Comparison of ENCODE assay signal across 26 cellular contexts in genomic region chr7:130344248-130344866, GRCh38. TPM values are rescaled to one million over a fixed set of nuclear protein-coding genes. Genes with fewer than 3 reads are reported as not detected.
A peak's percentile ranks its signal among the peaks of the same experiment; 100 is the strongest.
DNase-seq lines count a peak whose midpoint lies in the region; ATAC-seq and TF ChIP-seq lines count a peak whose summit lies in the region.
"Had no signal": no experiment of that assay in that cellular context is flagged by ENCODE, and none has a peak within 500 bp of the region (broad histone marks: within the 10 kb centered on the region; RNA-seq: fewer than 3 reads in every experiment).

A gene with protein sequence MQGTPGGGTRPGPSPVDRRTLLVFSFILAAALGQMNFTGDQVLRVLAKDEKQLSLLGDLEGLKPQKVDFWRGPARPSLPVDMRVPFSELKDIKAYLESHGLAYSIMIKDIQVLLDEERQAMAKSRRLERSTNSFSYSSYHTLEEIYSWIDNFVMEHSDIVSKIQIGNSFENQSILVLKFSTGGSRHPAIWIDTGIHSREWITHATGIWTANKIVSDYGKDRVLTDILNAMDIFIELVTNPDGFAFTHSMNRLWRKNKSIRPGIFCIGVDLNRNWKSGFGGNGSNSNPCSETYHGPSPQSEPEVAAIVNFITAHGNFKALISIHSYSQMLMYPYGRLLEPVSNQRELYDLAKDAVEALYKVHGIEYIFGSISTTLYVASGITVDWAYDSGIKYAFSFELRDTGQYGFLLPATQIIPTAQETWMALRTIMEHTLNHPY (plus strand): TSS chr7:130344816. CDS start chr7:130346486, 1,670 bp downstream.

- H3K4me3 ChIP-seq in endodermal cell (ENCODE audit: low read length) (peak within 1 kb of the TSS; percentile 8), neural cell (ENCODE audit: low read length) (peak within 1 kb of the TSS; percentile 23), testis (no peak within 1 kb of the TSS), coronary artery (no peak within 1 kb of the TSS)
- H3K4me3 ChIP-seq: lung, SJSA1, spleen, thyroid gland had no signal

- no peak for TF ChIP-seq POLR2A in testis (IDR thresholded peaks at IDR 0.05)

- no peak within 1 kb of the TSS for H3K4me3 Mint-ChIP-seq in endodermal cell
- H3K4me3 Mint-ChIP-seq: activated CD4-positive, alpha-beta T cell treated with anti-CD3 and anti-CD28 coated beads for 36 hours; activated T-cell treated with anti-CD3 and anti-CD28 coated beads, Interleukin-2, amount 50 U/mL, for 4 hours had no signal

- peak within 1 kb of the TSS; percentile 22 for H3K4me2 ChIP-seq in neural cell (ENCODE audit: low read length)

- WGBS in endodermal cell (ENCODE audit: insufficient coverage in 1 of 2, insufficient read length in 1 of 2), 2 experiments = 93 to 100% methylated on average over 5 of the region's 5 CpGs
- 88 to 92% methylated on average over 5 of the region's 5 CpGs for WGBS in testis, 2 donors

- H3K36me3 Mint-ChIP-seq in endodermal cell (ENCODE audit: low read depth) = no peaks in the 10 kb centered on the region

- no peaks in the 10 kb centered on the region for H3K79me2 ChIP-seq in neural cell (replicated peaks; ENCODE audit: insufficient read depth, low read length)

- H3K9me3 ChIP-seq in endodermal cell (ENCODE audit: control insufficient read depth, low read length) (no peaks in the 10 kb centered on the region), neural cell (ENCODE audit: low read length) (no peaks in the 10 kb centered on the region), testis (no peaks in the 10 kb centered on the region)
- H3K9me3 ChIP-seq: SJSA1, thyroid gland had no signal

- H3K9ac ChIP-seq in endodermal cell (ENCODE audit: extremely low read depth, low read length, poor library complexity, severe bottlenecking) (no peak within 1 kb of the TSS), neural cell (ENCODE audit: low read length) (peak within 1 kb of the TSS; percentile 55)

- DNase-seq in NCI-H146 (lab: John Stamatoyannopoulos, UW) (peak; percentile 22), NCI-H146 treated with DMSO at 0.1 percent for 48 hours (lab: John Stamatoyannopoulos, UW; ENCODE audit: unreplicated experiment) (no peak), endodermal cell (no peak), testis (no peak), coronary artery (ENCODE audit: low spot score) (no peak)
- DNase-seq: activated CD4-positive, alpha-beta T cell treated with anti-CD3 and anti-CD28 coated beads for 36 hours; activated naive CD4-positive, alpha-beta T cell treated with Interleukin-2 at 50 U/mL for 16 hours; activated T-cell treated with anti-CD3 and anti-CD28 coated beads, Interleukin-2, amount 50 U/mL, for 4 hours; amniotic stem cell; erythroblast; kidney; NCI-H446 treated with DMSO at 0.1 percent for 48 hours; spleen; stimulated activated CD4-positive, alpha-beta T cell treated with anti-CD3 and anti-CD28 coated beads, Interleukin-4, amount 100 ng/mL, for 4 hours; stimulated activated naive CD8-positive, alpha-beta T cell treated with anti-CD3 and anti-CD28 coated beads, Interleukin-15, Interleukin-2, amounts not matched to agents 100 U/mL and 50 U/mL, for 24 hours; thyroid gland had no signal

- H3K27ac Mint-ChIP-seq in endodermal cell = no peak within 1 kb of the TSS
- H3K27ac Mint-ChIP-seq: activated CD4-positive, alpha-beta T cell treated with anti-CD3 and anti-CD28 coated beads for 36 hours had no signal

- intact Hi-C loops in testis (cut with DNase I; ENCODE audit: low total_unique reads) = no loop called here

- H3K27ac ChIP-seq in endodermal cell (ENCODE audit: low read depth, low read length) (peak within 1 kb of the TSS; percentile 82), neural cell (ENCODE audit: low read length) (peak within 1 kb of the TSS; percentile 81), testis (no peak within 1 kb of the TSS), coronary artery (no peak within 1 kb of the TSS)
- H3K27ac ChIP-seq: 22Rv1, SJSA1, spleen, thyroid gland had no signal

- H3F3A ChIP-seq in neural cell (ENCODE audit: insufficient read depth, low read length, poor library complexity, severe bottlenecking) = no peaks in the 10 kb centered on the region

- no peak for ATAC-seq in GM21526 (IDR thresholded peaks at IDR 0.05; ENCODE audit: low FRiP score, unreplicated experiment)
- no peak for ATAC-seq in GM18909 (IDR thresholded peaks at IDR 0.05; ENCODE audit: poor library complexity, unreplicated experiment)
- ATAC-seq: activated CD4-positive, alpha-beta T cell treated with anti-CD3 and anti-CD28 coated beads for 36 hours; activated T-cell treated with anti-CD3 and anti-CD28 coated beads, Interleukin-2, amount 50 U/mL, for 4 hours; Panc1; stimulated activated naive CD8-positive, alpha-beta T cell treated with anti-CD3 and anti-CD28 coated beads, Interleukin-15, Interleukin-2, amounts not matched to agents 100 U/mL and 50 U/mL, for 24 hours had no signal

- H3K9me3 Mint-ChIP-seq in endodermal cell = no peaks in the 10 kb centered on the region
- H3K9me3 Mint-ChIP-seq: activated T-cell treated with anti-CD3 and anti-CD28 coated beads, Interleukin-2, amount 50 U/mL, for 4 hours had no signal

- no peaks in the 10 kb centered on the region for H3K4me1 ChIP-seq in endodermal cell (ENCODE audit: control insufficient read depth, insufficient read depth, low read length)
- no peaks in the 10 kb centered on the region for H3K4me1 ChIP-seq in testis
- H3K4me1 ChIP-seq: SJSA1, spleen, thyroid gland had no signal

- H3K9me2 ChIP-seq in neural cell (ENCODE audit: insufficient read depth, low read length) = no peaks in the 10 kb centered on the region

- H3K4me1 Mint-ChIP-seq in endodermal cell = peaks cover 10% of the 10 kb centered on the region
- H3K4me1 Mint-ChIP-seq: activated CD4-positive, alpha-beta T cell treated with anti-CD3 and anti-CD28 coated beads for 36 hours had no signal

- peaks cover 1% of the 10 kb centered on the region for H3K27me3 Mint-ChIP-seq in endodermal cell (ENCODE audit: insufficient read depth)

- TF ChIP-seq EP300 in neural cell (conservative IDR thresholded peaks at IDR 0.05; ENCODE audit: poor library complexity, severe bottlenecking) = no peak

- H2AFZ ChIP-seq in neural cell (ENCODE audit: low read depth, low read length) = peak within 1 kb of the TSS; percentile 9

- no peak for TF ChIP-seq RAD21 in neural cell (conservative IDR thresholded peaks at IDR 0.05)

- H4K20me1 ChIP-seq in neural cell (ENCODE audit: insufficient read depth) = no peaks in the 10 kb centered on the region

- H3K27me3 ChIP-seq in endodermal cell (ENCODE audit: control insufficient read depth, insufficient read depth, low read length, poor library complexity, severe bottlenecking) = no peaks in the 10 kb centered on the region
- H3K27me3 ChIP-seq in neural cell (ENCODE audit: insufficient read depth, low read depth, low read length) = no peaks in the 10 kb centered on the region
- H3K27me3 ChIP-seq in testis = no peaks in the 10 kb centered on the region
- H3K27me3 ChIP-seq: SJSA1, spleen, thyroid gland had no signal

- H3K36me3 ChIP-seq in endodermal cell (ENCODE audit: control insufficient read depth, insufficient read depth, low read length) (no peaks in the 10 kb centered on the region), neural cell (ENCODE audit: insufficient read depth, low read length) (no peaks in the 10 kb centered on the region), testis (ENCODE audit: low read depth, missing control alignments) (no peaks in the 10 kb centered on the region)
- H3K36me3 ChIP-seq: SJSA1, spleen, thyroid gland had no signal

- TF ChIP-seq CTCF in endodermal cell (conservative IDR thresholded peaks at IDR 0.05) (no peak), neural cell (IDR thresholded peaks at IDR 0.05; ENCODE audit: poor library complexity, severe bottlenecking) (no peak), testis (IDR thresholded peaks at IDR 0.05) (no peak), coronary artery (IDR thresholded peaks at IDR 0.05) (no peak)

TF ChIP-seq in neural cell, 6 proteins besides CTCF, POLR2A, EP300 and RAD21:
- TF ChIP-seq TAF1 (IDR thresholded peaks at IDR 0.05; ENCODE audit: low read depth) (no peak), MXI1 (conservative IDR thresholded peaks at IDR 0.05; ENCODE audit: poor library complexity, severe bottlenecking) (no peak), SMC3 (conservative IDR thresholded peaks at IDR 0.05; ENCODE audit: poor library complexity) (no peak), EZH2 (IDR thresholded peaks at IDR 0.05; ENCODE audit: borderline replicate concordance, insufficient read depth, low read length, poor library complexity, severe bottlenecking) (no peak)
TF ChIP-seq in neural cell: peak in this region for 0.

RNA-seq across cellular contexts. Expression of the gene that starts here (rescaled TPM):
- total RNA-seq in endodermal cell = not detected
- not detected for polyA plus RNA-seq in endodermal cell (2013, experiment 1 of 2)
- polyA plus RNA-seq in endodermal cell (2013, experiment 2 of 2) = not detected
- not detected in 2 replicates for polyA plus RNA-seq in neural cell
- 0.46 and 0.49 TPM in 2 replicates for polyA minus RNA-seq in neural cell
- 10 to 100 TPM; 11.5 to 46.7 TPM for total RNA-seq in testis
- 59.4 TPM for polyA plus RNA-seq in testis (ENCODE audit: insufficient read depth, low read depth, low replicate concordance)
- total RNA-seq: cardiac septum, frontal cortex, lung, pulmonary artery endothelial cell, thyroid gland had no signal

Comparison
In these comparisons a context has a peak if more than half of its experiments do, and no peak if none do; other contexts are left out.
1. RNA of the gene that starts here (total RNA-seq): 11.5 to 46.7 TPM in testis; not detected in endodermal cell; every median in the first group is over 10 times any median in the second.
2. RNA of the gene that starts here (polyA plus RNA-seq): 59.4 TPM in testis (single experiment); not detected in neural cell; every median in the first group is over 10 times any median in the second.
3. H3K27ac ChIP-seq: peak in endodermal cell (single experiment) and neural cell (single experiment); none in testis (0 of 2) and coronary artery (0 of 2).
4. H3K4me3 ChIP-seq: peak in endodermal cell (single experiment) and neural cell (single experiment); none in testis (0 of 2) and coronary artery (single experiment).